10 cellular contexts compared by ENCODE assay signal in the genomic region with DNA sequence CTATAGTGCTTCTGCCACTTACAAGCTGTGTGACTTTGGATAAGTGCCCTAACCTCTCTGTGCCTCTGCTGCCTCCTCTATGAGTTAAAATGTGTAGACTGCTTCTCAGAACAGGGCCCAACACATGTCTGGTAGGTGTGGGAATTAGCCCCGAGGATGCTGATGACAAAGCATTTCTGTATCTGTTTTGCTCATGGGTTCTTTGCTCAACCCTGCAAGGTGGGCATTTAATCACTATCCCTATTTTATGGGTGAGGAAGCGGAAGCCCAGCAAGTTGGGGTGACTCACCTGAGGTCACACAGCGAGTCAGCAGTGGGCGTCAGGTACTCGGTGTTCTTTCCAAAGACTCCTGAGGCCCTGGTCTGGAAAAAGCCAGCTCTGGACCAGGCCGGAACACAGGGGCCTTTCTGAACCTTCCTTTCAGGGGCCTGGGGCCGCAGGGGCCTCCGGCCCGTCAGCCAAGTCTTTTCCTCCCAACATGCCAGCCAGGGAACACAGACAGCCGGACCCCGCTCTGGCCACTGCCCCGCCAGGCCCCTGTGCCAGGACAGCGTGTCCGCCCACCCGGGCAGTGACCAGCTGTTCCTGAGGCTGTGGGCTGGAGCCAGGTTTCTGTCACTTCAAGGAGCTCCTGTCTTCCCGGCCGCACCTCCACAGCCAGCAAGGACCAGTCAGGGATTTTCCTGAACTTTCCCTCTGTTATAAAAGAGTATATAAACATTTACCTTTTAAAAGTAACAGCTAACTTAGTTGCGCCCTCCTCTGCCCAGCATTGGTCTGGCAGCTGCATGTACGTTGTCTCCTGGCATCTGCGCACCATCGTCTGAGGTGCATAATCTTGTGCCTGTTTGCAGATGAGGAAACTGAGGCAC.
DNase-seq lines count a peak whose midpoint lies in the region; ATAC-seq and TF ChIP-seq lines count a peak whose summit lies in the region.
"Had no signal": no experiment of that assay in that cellular context is flagged by ENCODE, and none has a peak within 500 bp of the region (broad histone marks: within the 10 kb centered on the region; RNA-seq: fewer than 3 reads in every experiment).

No MANE protein-coding gene starts in this region.

- H3K27ac ChIP-seq in adrenal gland (peak overlapping the region in 3 of 5 donors; percentile 27 to 76 (median 55)), spleen (peak overlapping the region in 5 of 8 donors; percentile 1 to 40 (median 24))

- H3K4me1 Mint-ChIP-seq in HFFc6 (ENCODE audit: low read depth), result peaks cover 25% of the 10 kb centered on the region
- peaks cover 9% of the 10 kb centered on the region for H3K4me1 Mint-ChIP-seq in activated T-helper 1 cell treated with anti-CD3 and anti-CD28 coated beads, Interleukin-12 subunit alpha, Interleukin-12 subunit beta, Interleukin-2, Interleukin-4 antibody, amounts not matched to agents 30 ng/mL and 10 ng/mL and 1 ng/mL, durations not matched to agents 14 hours and 24 hours and 36 hours (ENCODE audit: low read depth)

- H3K27me3 ChIP-seq in adrenal gland (no peaks in the 10 kb centered on the region), spleen (replicated peaks in 1 of 7) (no peaks in the 10 kb centered on the region)

- H3K4me3 Mint-ChIP-seq in HFFc6, result no peak overlapping the region
- no peak overlapping the region for H3K4me3 Mint-ChIP-seq in activated T-helper 1 cell treated with anti-CD3 and anti-CD28 coated beads, Interleukin-12 subunit alpha, Interleukin-12 subunit beta, Interleukin-2, Interleukin-4 antibody, amounts not matched to agents 30 ng/mL and 10 ng/mL and 1 ng/mL, durations not matched to agents 14 hours and 24 hours and 36 hours

- peak overlapping the region; percentile 52; the same call in 1 of the 2 replicates for H3K27ac Mint-ChIP-seq in HFFc6
- H3K27ac Mint-ChIP-seq in activated T-helper 1 cell treated with anti-CD3 and anti-CD28 coated beads, Interleukin-12 subunit alpha, Interleukin-12 subunit beta, Interleukin-2, Interleukin-4 antibody, amounts not matched to agents 30 ng/mL and 10 ng/mL and 1 ng/mL, durations not matched to agents 14 hours and 24 hours and 36 hours, result no peak overlapping the region

- H3K9me3 ChIP-seq in adrenal gland (replicated peaks in 1 of 3) (no peaks in the 10 kb centered on the region), spleen (no peaks in the 10 kb centered on the region)

- peaks cover 0 to 53% of the 10 kb centered on the region in 2 donors for H3K4me1 ChIP-seq in adrenal gland (replicated peaks in 1 of 2)
- peaks cover 0 to 76% (median 39%) of the 10 kb centered on the region in 6 donors for H3K4me1 ChIP-seq in spleen

- TF ChIP-seq CTCF in HFFc6 (IDR thresholded peaks at IDR 0.05) (peak; percentile 60), adrenal gland (IDR thresholded peaks at IDR 0.05) (peak in 3 of 6 experiments; percentile 31 to 36 (median 36)), spleen (IDR thresholded peaks at IDR 0.05 in 8 of 11, conservative IDR thresholded peaks at IDR 0.05 in 3 of 11) (peak in 3 of 11 experiments; percentile 7 to 26 (median 22))

- peaks cover 7% of the 10 kb centered on the region for H3K27me3 Mint-ChIP-seq in HFFc6 (ENCODE audit: insufficient read depth)
- peaks cover 7% of the 10 kb centered on the region for H3K27me3 Mint-ChIP-seq in activated T-helper 1 cell treated with anti-CD3 and anti-CD28 coated beads, Interleukin-12 subunit alpha, Interleukin-12 subunit beta, Interleukin-2, Interleukin-4 antibody, amounts not matched to agents 30 ng/mL and 10 ng/mL and 1 ng/mL, durations not matched to agents 14 hours and 24 hours and 36 hours (ENCODE audit: insufficient read depth)

- H3K36me3 Mint-ChIP-seq in HFFc6 (ENCODE audit: low read depth), result no peaks in the 10 kb centered on the region
- H3K36me3 Mint-ChIP-seq in activated T-helper 1 cell treated with anti-CD3 and anti-CD28 coated beads, Interleukin-12 subunit alpha, Interleukin-12 subunit beta, Interleukin-2, Interleukin-4 antibody, amounts not matched to agents 30 ng/mL and 10 ng/mL and 1 ng/mL, durations not matched to agents 14 hours and 24 hours and 36 hours (ENCODE audit: low read depth), result no peaks in the 10 kb centered on the region

- 39 to 54% (median 49%) methylated on average over 14 to 21 of the region's 21 CpGs for WGBS in adrenal gland, 4 donors
- 65 to 78% (median 73%) methylated on average over 17 to 21 of the region's 21 CpGs for WGBS in spleen, 5 donors

- no peaks in the 10 kb centered on the region for H3K36me3 ChIP-seq in adrenal gland (replicated peaks in 1 of 2)
- H3K36me3 ChIP-seq in spleen, result no peaks in the 10 kb centered on the region

- intact Hi-C loops in adrenal gland (cut with DNase I), result no loop called here
- intact Hi-C loops in left ventricle myocardium superior (cut with micrococcal nuclease), result no loop called here
- intact Hi-C loops in spleen (cut with DNase I; ENCODE audit: low total_unique reads), result no loop called here
- intact Hi-C loops in activated T-helper 1 cell treated with anti-CD3 and anti-CD28 coated beads, Interleukin-12 subunit alpha, Interleukin-12 subunit beta, Interleukin-2, Interleukin-4 antibody, amounts not matched to agents 30 ng/mL and 10 ng/mL and 1 ng/mL, durations not matched to agents 14 hours and 24 hours and 36 hours (cut with micrococcal nuclease), result no loop called here

- peak; percentile 25 for DNase-seq in HFFc6
- DNase-seq in adrenal gland, result peak in 6 of 7 donors; percentile 48 to 68 (median 56)
- DNase-seq in left ventricle myocardium superior, result peak; percentile 67
- no peak for DNase-seq in spleen
- no peak for DNase-seq in activated T-helper 1 cell treated with anti-CD3 and anti-CD28 coated beads, Interleukin-12 subunit alpha, Interleukin-12 subunit beta, Interleukin-2, Interleukin-4 antibody, amounts not matched to agents 30 ng/mL and 10 ng/mL and 1 ng/mL, durations not matched to agents 14 hours and 24 hours and 36 hours (ENCODE audit: low spot score)
- no peak for DNase-seq in activated CD4-positive, alpha-beta T cell treated with anti-CD3 and anti-CD28 coated beads, Interleukin-2, amount 50 U/mL, for 48 hours
- no peak for DNase-seq in activated CD8-positive, alpha-beta memory T cell treated with anti-CD3 and anti-CD28 coated beads for 24 hours
- no peak for DNase-seq in GM19238 (ENCODE audit: insufficient read length, low spot score)
- DNase-seq: activated CD8-positive, alpha-beta memory T cell treated with anti-CD3 and anti-CD28 coated beads, Interleukin-2, amount 50 U/mL, for 4 hours; NCI-H1105 treated with DMSO at 0.1 percent for 48 hours had no signal

- TF ChIP-seq POLR2A in adrenal gland (IDR thresholded peaks at IDR 0.05) (no peak), spleen (IDR thresholded peaks at IDR 0.05) (no peak)

- H3K9me3 Mint-ChIP-seq in HFFc6, result no peaks in the 10 kb centered on the region
- no peaks in the 10 kb centered on the region for H3K9me3 Mint-ChIP-seq in activated T-helper 1 cell treated with anti-CD3 and anti-CD28 coated beads, Interleukin-12 subunit alpha, Interleukin-12 subunit beta, Interleukin-2, Interleukin-4 antibody, amounts not matched to agents 30 ng/mL and 10 ng/mL and 1 ng/mL, durations not matched to agents 14 hours and 24 hours and 36 hours

- H3K4me3 ChIP-seq in adrenal gland (no peak overlapping the region), spleen (no peak overlapping the region)

- ATAC-seq in left ventricle myocardium superior, result peak; percentile 32

Comparison
In these comparisons a context has a peak if more than half of its experiments do, and no peak if none do; other contexts are left out.
1. DNase-seq: peak in HFFc6 (single experiment), adrenal gland (6 of 7) and left ventricle myocardium superior (single experiment); none in spleen (single experiment), activated T-helper 1 cell treated with anti-CD3 and anti-CD28 coated beads, Interleukin-12 subunit alpha, Interleukin-12 subunit beta, Interleukin-2, Interleukin-4 antibody, amounts not matched to agents 30 ng/mL and 10 ng/mL and 1 ng/mL, durations not matched to agents 14 hours and 24 hours and 36 hours (single experiment), activated CD4-positive, alpha-beta T cell treated with anti-CD3 and anti-CD28 coated beads, Interleukin-2, amount 50 U/mL, for 48 hours (0 of 2), activated CD8-positive, alpha-beta memory T cell treated with anti-CD3 and anti-CD28 coated beads for 24 hours (single experiment) and GM19238 (single experiment).